ENCODE assay signal across 19 cellular contexts in genomic region chr10:15478950-15479349, GRCh38.
DNase-seq lines count a peak whose midpoint lies in the region; ATAC-seq and TF ChIP-seq lines count a peak whose summit lies in the region.
"Had no signal": no experiment of that assay in that cellular context is flagged by ENCODE, and none has a peak within 500 bp of the region (broad histone marks: within the 10 kb centered on the region; RNA-seq: fewer than 3 reads in every experiment).

No MANE protein-coding gene starts in this region.

- H3K4me1 ChIP-seq in BLaER1 (peaks cover 64% of the 10 kb centered on the region), HUES6 (ENCODE audit: control insufficient read depth, insufficient read depth, low read length) (peaks cover 33% of the 10 kb centered on the region), mucosa of descending colon (ENCODE audit: low read depth) (peaks cover 9% of the 10 kb centered on the region), neural progenitor cell (peaks cover 31% of the 10 kb centered on the region), prostate gland (replicated peaks) (no peaks in the 10 kb centered on the region)
- H3K4me1 ChIP-seq: HAP-1 had no signal

- H4K20me1 ChIP-seq in BLaER1 = no peaks in the 10 kb centered on the region
- no peaks in the 10 kb centered on the region for H4K20me1 ChIP-seq in neural progenitor cell (ENCODE audit: low read depth)

- H3K27ac Mint-ChIP-seq in neural progenitor cell = no peak overlapping the region
- H3K27ac Mint-ChIP-seq: B cell; CD4-positive, alpha-beta memory T cell; HFFc6 had no signal

- DNase-seq in mucosa of descending colon (no peak), neural progenitor cell (ENCODE audit: low spot score) (no peak), HuH-7 (ENCODE audit: low spot score) (no peak), prostate gland (ENCODE audit: low spot score) (no peak), OCI-M1 (lab: John Stamatoyannopoulos, UW) (no peak)
- DNase-seq: C1 segment of cervical spinal cord; Calu3; CD4-positive, alpha-beta memory T cell; COR-L47; DMS153; DND-41; GOT3; HFFc6 had no signal

- intact Hi-C loops in mucosa of descending colon (cut with DNase I, micrococcal nuclease) (no loop called here), prostate gland (cut with DNase I) (no loop called here)

- no peak for TF ChIP-seq CTCF in mucosa of descending colon (IDR thresholded peaks at IDR 0.05)
- no peak for TF ChIP-seq CTCF in neural progenitor cell (IDR thresholded peaks at IDR 0.05)
- no peak for TF ChIP-seq CTCF in prostate gland (IDR thresholded peaks at IDR 0.05)

- H3K4me2 ChIP-seq in BLaER1 (peak overlapping the region; percentile 33), neural progenitor cell (peak overlapping the region; percentile 62)

- H3K9me3 ChIP-seq in BLaER1 (peaks cover 68% of the 10 kb centered on the region), HUES6 (ENCODE audit: control insufficient read depth, insufficient read depth, low read depth, low read length) (no peaks in the 10 kb centered on the region), mucosa of descending colon (no peaks in the 10 kb centered on the region), neural progenitor cell (ENCODE audit: low read depth) (no peaks in the 10 kb centered on the region), prostate gland (no peaks in the 10 kb centered on the region)
- H3K9me3 ChIP-seq: HAP-1 had no signal

- no peak for TF ChIP-seq POLR2A in prostate gland (IDR thresholded peaks at IDR 0.05)

- H3K4me3 ChIP-seq in BLaER1 (no peak overlapping the region), HUES6 (ENCODE audit: low read depth, low read length) (no peak overlapping the region), mucosa of descending colon (no peak overlapping the region), neural progenitor cell (no peak overlapping the region), prostate gland (no peak overlapping the region)
- H3K4me3 ChIP-seq: HAP-1 had no signal

- H3K36me3 Mint-ChIP-seq in neural progenitor cell = peaks cover 2% of the 10 kb centered on the region
- H3K36me3 Mint-ChIP-seq: CD4-positive, alpha-beta memory T cell had no signal

- peaks cover 18% of the 10 kb centered on the region for H3K27me3 Mint-ChIP-seq in neural progenitor cell (ENCODE audit: insufficient read depth, low read depth)

- H3K36me3 ChIP-seq in BLaER1 (no peaks in the 10 kb centered on the region; the same call in 1 of the 2 replicates), HUES6 (ENCODE audit: control insufficient read depth, insufficient read depth, low read length) (no peaks in the 10 kb centered on the region), mucosa of descending colon (ENCODE audit: low read depth) (no peaks in the 10 kb centered on the region), neural progenitor cell (no peaks in the 10 kb centered on the region), prostate gland (no peaks in the 10 kb centered on the region)
- H3K36me3 ChIP-seq: HAP-1 had no signal

- H3K9ac ChIP-seq in BLaER1 (no peak overlapping the region), HUES6 (ENCODE audit: low read length) (no peak overlapping the region), neural progenitor cell (no peak overlapping the region)

- no peaks in the 10 kb centered on the region for H3K79me2 ChIP-seq in neural progenitor cell (ENCODE audit: low read depth)

- no peak overlapping the region for H3K4me3 Mint-ChIP-seq in neural progenitor cell
- H3K4me3 Mint-ChIP-seq: B cell; CD4-positive, alpha-beta memory T cell; HFFc6 had no signal

- H2AFZ ChIP-seq in neural progenitor cell (replicated peaks) = no peak overlapping the region

- peaks cover 31% of the 10 kb centered on the region for H3F3A ChIP-seq in neural progenitor cell (ENCODE audit: low read depth)

- peaks cover 44% of the 10 kb centered on the region for H3K4me1 Mint-ChIP-seq in neural progenitor cell
- H3K4me1 Mint-ChIP-seq: B cell; CD4-positive, alpha-beta memory T cell had no signal

- ATAC-seq in mucosa of descending colon (peak; percentile 67), HG03097 (IDR thresholded peaks at IDR 0.05; ENCODE audit: low FRiP score, unreplicated experiment) (no peak)

- H3K27me3 ChIP-seq in BLaER1 = no peaks in the 10 kb centered on the region
- H3K27me3 ChIP-seq in HUES6 (ENCODE audit: control insufficient read depth, insufficient read depth, low read length) = peaks cover 55% of the 10 kb centered on the region
- H3K27me3 ChIP-seq in neural progenitor cell = peaks cover 48% of the 10 kb centered on the region
- no peaks in the 10 kb centered on the region for H3K27me3 ChIP-seq in prostate gland (replicated peaks; ENCODE audit: insufficient read depth)

- H3K27ac ChIP-seq in BLaER1 = peak overlapping the region; percentile 14; the same call in 1 of the 2 replicates
- H3K27ac ChIP-seq in HUES6 (ENCODE audit: low read depth, low read length) = peak overlapping the region; percentile 36; the same call in 1 of the 2 replicates
- no peak overlapping the region for H3K27ac ChIP-seq in neural progenitor cell
- no peak overlapping the region for H3K27ac ChIP-seq in prostate gland
- H3K27ac ChIP-seq: 22Rv1 had no signal

- peaks cover 21% of the 10 kb centered on the region for H3K9me3 Mint-ChIP-seq in neural progenitor cell
- H3K9me3 Mint-ChIP-seq: HFFc6 had no signal

- WGBS in prostate gland = 65% methylated on average over 2 of the region's 2 CpGs

Comparison
In these comparisons a context has a peak if more than half of its experiments do, and no peak if none do; other contexts are left out.
1. H3K27ac ChIP-seq: peak in BLaER1 (single experiment) and HUES6 (single experiment); none in neural progenitor cell (single experiment) and prostate gland (0 of 2).